In genomic region chr3:64921666-64922065, GRCh38 we compare ENCODE assay signal across 24 cellular contexts.
"Had no signal": no experiment of that assay in that cellular context is flagged by ENCODE, and none has a peak within 500 bp of the region (broad histone marks: within the 10 kb centered on the region; RNA-seq: fewer than 3 reads in every experiment).

No MANE protein-coding gene starts in this region.

- H3K4me3 ChIP-seq: colonic mucosa, esophagus muscularis mucosa, prostate gland, right atrium auricular region, sigmoid colon, stomach, testis, tibial artery had no signal

- H3K4me3 Mint-ChIP-seq: dendritic cell treated with granulocyte-macrophage colony-stimulating factor and Interleukin-4, amounts not matched to agents 40 ng/mL and 50 ng/mL, for 4 days; endodermal cell; naive thymus-derived CD4-positive, alpha-beta T cell; nephron; stimulated activated effector memory CD8-positive, alpha-beta T cell treated with anti-CD3 and anti-CD28 coated beads, Interleukin-12 subunit alpha, Interleukin-12 subunit beta, amount 100 ng/mL, for 72 hours; type B pancreatic cell had no signal

- H3K9me3 ChIP-seq: colonic mucosa, esophagus muscularis mucosa, prostate gland, right atrium auricular region, sigmoid colon, stomach, testis, tibial artery had no signal

- H3K36me3 ChIP-seq: colonic mucosa, esophagus muscularis mucosa, prostate gland, right atrium auricular region, sigmoid colon, tibial artery had no signal

- ATAC-seq: naive thymus-derived CD4-positive, alpha-beta T cell; stimulated activated effector memory CD8-positive, alpha-beta T cell treated with anti-CD3 and anti-CD28 coated beads, Interleukin-12 subunit alpha, Interleukin-12 subunit beta, amount 100 ng/mL, for 72 hours had no signal

- H3K36me3 Mint-ChIP-seq: naive thymus-derived CD4-positive, alpha-beta T cell; stimulated activated effector memory CD8-positive, alpha-beta T cell treated with anti-CD3 and anti-CD28 coated beads, Interleukin-12 subunit alpha, Interleukin-12 subunit beta, amount 100 ng/mL, for 72 hours; type B pancreatic cell had no signal

- DNase-seq: colonic mucosa; effector CD8-positive, alpha-beta T cell; endodermal cell; foreskin melanocyte; glutamatergic neuron; mesenchymal stem cell; midbrain; naive thymus-derived CD4-positive, alpha-beta T cell; nucleus accumbens; sigmoid colon; stimulated activated CD4-positive, alpha-beta T cell treated with anti-CD3 and anti-CD28 coated beads, Interleukin-2, amount 100 ng/mL, for 24 hours; stimulated activated CD4-positive, alpha-beta T cell treated with anti-CD3 and anti-CD28 coated beads, Interleukin-4, amount 100 ng/mL, for 24 hours; stimulated activated naive CD4-positive, alpha-beta T cell treated with Interleukin-2 at 50 U/mL for 16 hours; stomach; substantia nigra; testis; tibial artery had no signal

- H3K27me3 ChIP-seq: colonic mucosa, esophagus muscularis mucosa, right atrium auricular region, sigmoid colon, stomach, testis, tibial artery had no signal

- H3K27me3 Mint-ChIP-seq: dendritic cell treated with granulocyte-macrophage colony-stimulating factor and Interleukin-4, amounts not matched to agents 40 ng/mL and 50 ng/mL, for 4 days; naive thymus-derived CD4-positive, alpha-beta T cell had no signal

- H3K9me3 Mint-ChIP-seq: dendritic cell treated with granulocyte-macrophage colony-stimulating factor and Interleukin-4, amounts not matched to agents 40 ng/mL and 50 ng/mL, for 4 days; endodermal cell; nephron; type B pancreatic cell had no signal

- H3K4me1 ChIP-seq: colonic mucosa, prostate gland, stomach, testis had no signal

- H3K4me1 Mint-ChIP-seq: naive thymus-derived CD4-positive, alpha-beta T cell; stimulated activated effector memory CD8-positive, alpha-beta T cell treated with anti-CD3 and anti-CD28 coated beads, Interleukin-12 subunit alpha, Interleukin-12 subunit beta, amount 100 ng/mL, for 72 hours had no signal

- H3K27ac ChIP-seq: colonic mucosa, prostate gland, sigmoid colon, stomach, testis, tibial artery had no signal

- H3K27ac Mint-ChIP-seq: dendritic cell treated with granulocyte-macrophage colony-stimulating factor and Interleukin-4, amounts not matched to agents 40 ng/mL and 50 ng/mL, for 4 days; endodermal cell; naive thymus-derived CD4-positive, alpha-beta T cell; nephron; stimulated activated effector memory CD8-positive, alpha-beta T cell treated with anti-CD3 and anti-CD28 coated beads, Interleukin-12 subunit alpha, Interleukin-12 subunit beta, amount 100 ng/mL, for 72 hours; type B pancreatic cell had no signal
